In genomic region chr11:74949748-74950127, GRCh38 we compare ENCODE assay signal across 8 cellular contexts. TPM values are rescaled to one million over a fixed set of nuclear protein-coding genes. Genes with fewer than 3 reads are reported as not detected.
DNase-seq lines count a peak whose midpoint lies in the region; ATAC-seq and TF ChIP-seq lines count a peak whose summit lies in the region.

No MANE protein-coding gene starts in this region.

- peak overlapping the region; percentile 98 to 99 for H3K4me3 Mint-ChIP-seq in activated T-cell treated with anti-CD3 and anti-CD28 coated beads, Interleukin-2, amount 50 U/mL, for 72 hours
- H3K4me3 Mint-ChIP-seq in activated naive CD8-positive, alpha-beta T cell treated with anti-CD3 and anti-CD28 coated beads for 36 hours, result peak overlapping the region; percentile 99
- H3K4me3 Mint-ChIP-seq in immature natural killer cell, result peak overlapping the region; percentile 90 to 100 (median 94)

- H3K27ac ChIP-seq in suprapubic skin, result peak overlapping the region; percentile 86

- H3K4me1 ChIP-seq in suprapubic skin, result peaks cover 43% of the 10 kb centered on the region

- WGBS in suprapubic skin, result 0% methylated on average over 6 of the region's 6 CpGs

- no peaks in the 10 kb centered on the region for H3K9me3 ChIP-seq in suprapubic skin

- peaks cover 0 to 2% of the 10 kb centered on the region in 2 donors for H3K9me3 Mint-ChIP-seq in activated T-cell treated with anti-CD3 and anti-CD28 coated beads, Interleukin-2, amount 50 U/mL, for 72 hours
- H3K9me3 Mint-ChIP-seq in activated naive CD8-positive, alpha-beta T cell treated with anti-CD3 and anti-CD28 coated beads for 36 hours, result no peaks in the 10 kb centered on the region
- H3K9me3 Mint-ChIP-seq in immature natural killer cell, result no peaks in the 10 kb centered on the region

- H3K4me1 Mint-ChIP-seq in activated T-cell treated with anti-CD3 and anti-CD28 coated beads, Interleukin-2, amount 50 U/mL, for 72 hours (ENCODE audit: low read depth), result peaks cover 80% of the 10 kb centered on the region
- H3K4me1 Mint-ChIP-seq in activated naive CD8-positive, alpha-beta T cell treated with anti-CD3 and anti-CD28 coated beads for 36 hours, result peaks cover 47% of the 10 kb centered on the region
- peaks cover 57 to 68% of the 10 kb centered on the region in 2 donors for H3K4me1 Mint-ChIP-seq in immature natural killer cell

- H3K36me3 ChIP-seq in suprapubic skin, result peaks cover 4% of the 10 kb centered on the region

- TF ChIP-seq POLR2A in suprapubic skin (IDR thresholded peaks at IDR 0.05), result no peak

- no peaks in the 10 kb centered on the region for H3K27me3 ChIP-seq in suprapubic skin

- peaks cover 13 to 26% of the 10 kb centered on the region in 2 donors for H3K36me3 Mint-ChIP-seq in activated T-cell treated with anti-CD3 and anti-CD28 coated beads, Interleukin-2, amount 50 U/mL, for 72 hours (ENCODE audit: insufficient read depth in 2 of 2)
- peaks cover 38% of the 10 kb centered on the region for H3K36me3 Mint-ChIP-seq in activated naive CD8-positive, alpha-beta T cell treated with anti-CD3 and anti-CD28 coated beads for 36 hours
- H3K36me3 Mint-ChIP-seq in immature natural killer cell, result peaks cover 3 to 6% (median 4%) of the 10 kb centered on the region in 3 donors

- no peak for TF ChIP-seq EP300 in suprapubic skin (IDR thresholded peaks at IDR 0.05)

- H3K27me3 Mint-ChIP-seq in activated T-cell treated with anti-CD3 and anti-CD28 coated beads, Interleukin-2, amount 50 U/mL, for 72 hours (ENCODE audit: low read depth), result no peaks in the 10 kb centered on the region
- H3K27me3 Mint-ChIP-seq in activated naive CD8-positive, alpha-beta T cell treated with anti-CD3 and anti-CD28 coated beads for 36 hours, result no peaks in the 10 kb centered on the region
- peaks cover 5 to 10% (median 7%) of the 10 kb centered on the region in 3 donors for H3K27me3 Mint-ChIP-seq in immature natural killer cell (ENCODE audit: low read depth in 3 of 3)

- peak overlapping the region; percentile 100 for H3K27ac Mint-ChIP-seq in activated T-cell treated with anti-CD3 and anti-CD28 coated beads, Interleukin-2, amount 50 U/mL, for 72 hours
- peak overlapping the region; percentile 97 for H3K27ac Mint-ChIP-seq in activated naive CD8-positive, alpha-beta T cell treated with anti-CD3 and anti-CD28 coated beads for 36 hours
- H3K27ac Mint-ChIP-seq in immature natural killer cell, result peak overlapping the region; percentile 94 to 98 (median 96)

- ATAC-seq in activated T-cell treated with anti-CD3 and anti-CD28 coated beads, Interleukin-2, amount 50 U/mL, for 72 hours (replicated peaks in 1 of 2), result no peak
- no peak for ATAC-seq in GM21723 (IDR thresholded peaks at IDR 0.05; ENCODE audit: unreplicated experiment)

- no peak for TF ChIP-seq CTCF in suprapubic skin (IDR thresholded peaks at IDR 0.05)

- peak overlapping the region; percentile 89 for H3K4me3 ChIP-seq in suprapubic skin

- DNase-seq in activated T-cell treated with anti-CD3 and anti-CD28 coated beads, Interleukin-2, amount 50 U/mL, for 72 hours, result no peak
- DNase-seq in activated T-cell treated with anti-CD3 and anti-CD28 coated beads, Interleukin-2, amount 50 U/mL, for 1 hour, result no peak
- no peak for DNase-seq in activated naive CD8-positive, alpha-beta T cell treated with anti-CD3 and anti-CD28 coated beads for 36 hours
- DNase-seq in immature natural killer cell (no peak), suprapubic skin (ENCODE audit: low spot score in 2 of 2) (no peak), NCI-H524 (lab: John Stamatoyannopoulos, UW) (no peak)
- DNase-seq in stimulated activated CD4-positive, alpha-beta T cell treated with anti-CD3 and anti-CD28 coated beads, Interleukin-12 subunit alpha, Interleukin-12 subunit beta, amount 100 ng/mL, for 4 hours, result no peak

RNA-seq across cellular contexts. Expression of gene SPCS2, which starts 0.7 kb away (rescaled TPM):
- 100 to 1,000 TPM; 154 to 160 TPM for total RNA-seq in activated T-cell treated with anti-CD3 and anti-CD28 coated beads, Interleukin-2, amount 50 U/mL, for 72 hours
- 100 to 1,000 TPM; 137 to 139 TPM for total RNA-seq in activated naive CD8-positive, alpha-beta T cell treated with anti-CD3 and anti-CD28 coated beads for 36 hours
- 100 to 1,000 TPM; 236 to 327 (median 281) TPM for polyA plus RNA-seq in immature natural killer cell
- total RNA-seq in suprapubic skin, result 10 to 100 TPM; 16.3 to 34.5 (median 20.1) TPM

RNA-seq across cellular contexts. Expression of gene XRRA1, which starts 0.8 kb away (rescaled TPM):
- total RNA-seq in activated T-cell treated with anti-CD3 and anti-CD28 coated beads, Interleukin-2, amount 50 U/mL, for 72 hours, result 10 to 100 TPM; 15.4 to 22.6 TPM
- 10 to 100 TPM; 23.7 to 25.2 TPM for total RNA-seq in activated naive CD8-positive, alpha-beta T cell treated with anti-CD3 and anti-CD28 coated beads for 36 hours
- polyA plus RNA-seq in immature natural killer cell, result 10 to 100 TPM in 1 of 3 donors, 1 to 10 TPM in 2; 3.4 to 10.6 (median 7.2) TPM
- 10 to 100 TPM; 10.5 to 17.4 (median 13.7) TPM for total RNA-seq in suprapubic skin

RNA-seq across cellular contexts. Expression of gene NEU3, which starts 39.0 kb away (rescaled TPM):
- total RNA-seq in activated T-cell treated with anti-CD3 and anti-CD28 coated beads, Interleukin-2, amount 50 U/mL, for 72 hours, result 10 to 100 TPM; 15.7 to 16.9 TPM
- 10 to 100 TPM; 13.0 to 13.1 TPM for total RNA-seq in activated naive CD8-positive, alpha-beta T cell treated with anti-CD3 and anti-CD28 coated beads for 36 hours
- polyA plus RNA-seq in immature natural killer cell, result 1 to 10 TPM; 1.5 to 4.6 (median 2.0) TPM
- 10 to 100 TPM in 3 of 4 donors, 1 to 10 TPM in 1; 8.0 to 19.4 (median 12.6) TPM for total RNA-seq in suprapubic skin
